ENCODE assay signal across 8 cellular contexts in the genomic region with DNA sequence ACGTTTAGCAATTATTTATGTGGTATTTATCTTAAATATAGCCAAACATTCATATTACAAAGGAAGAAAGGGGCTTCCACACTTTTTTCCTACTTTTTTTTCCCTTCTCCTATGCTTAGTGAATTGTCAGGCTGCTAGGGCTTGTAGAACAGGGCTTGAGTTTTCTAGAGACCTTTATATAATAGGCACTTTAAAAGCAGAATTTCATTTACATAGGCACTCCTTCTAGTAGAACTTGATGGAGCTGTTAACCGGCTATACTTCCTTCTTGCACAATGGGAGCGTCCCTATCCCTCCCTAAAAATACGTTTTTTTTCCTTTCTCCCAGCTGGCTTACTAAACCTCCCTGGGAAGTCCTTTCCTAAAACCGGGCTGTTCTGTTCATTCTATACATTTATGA. TPM values are rescaled to one million over a fixed set of nuclear protein-coding genes. Genes with fewer than 3 reads are reported as not detected.
A peak's percentile ranks its signal among the peaks of the same experiment; 100 is the strongest.
DNase-seq lines count a peak whose midpoint lies in the region; ATAC-seq and TF ChIP-seq lines count a peak whose summit lies in the region.

No MANE protein-coding gene starts in this region.

- peak overlapping the region; percentile 79 for H3K4me3 Mint-ChIP-seq in activated naive CD4-positive, alpha-beta T cell treated with anti-CD3 and anti-CD28 coated beads for 36 hours
- peak overlapping the region; percentile 86 for H3K4me3 Mint-ChIP-seq in activated naive CD8-positive, alpha-beta T cell treated with anti-CD3 and anti-CD28 coated beads for 36 hours

- ATAC-seq in left colon = peak; percentile 62

- H3K27me3 Mint-ChIP-seq in activated naive CD4-positive, alpha-beta T cell treated with anti-CD3 and anti-CD28 coated beads for 36 hours (ENCODE audit: low read depth) = no peaks in the 10 kb centered on the region
- H3K27me3 Mint-ChIP-seq in activated naive CD8-positive, alpha-beta T cell treated with anti-CD3 and anti-CD28 coated beads for 36 hours = no peaks in the 10 kb centered on the region

- H3K9me3 ChIP-seq in thyroid gland = no peaks in the 10 kb centered on the region

- no peak for TF ChIP-seq CTCF in thyroid gland (IDR thresholded peaks at IDR 0.05)

- H3K36me3 ChIP-seq in thyroid gland = no peaks in the 10 kb centered on the region

- intact Hi-C loops in activated naive CD4-positive, alpha-beta T cell treated with anti-CD3 and anti-CD28 coated beads for 36 hours (cut with micrococcal nuclease) = loop anchor here (1.0 to 5.0 kb wide), 15 partner anchors 62 to 912 kb away; a partner anchor contains a TSS
- intact Hi-C loops in left colon (cut with DNase I, micrococcal nuclease) (loop anchor here in 1 of 2 donors (5.0 to 10.0 kb wide), 4 partner anchors 89 to 917 kb away; no protein-coding TSS in a partner anchor), thyroid gland (cut with DNase I) (loop anchor here (10.0 kb wide), 2 partner anchors 87 to 127 kb away; no protein-coding TSS in a partner anchor)

- WGBS in thyroid gland, 2 donors = 17 to 23% methylated on average over 5 of the region's 5 CpGs

- peaks cover 33% of the 10 kb centered on the region in 2 donors for H3K4me1 ChIP-seq in thyroid gland

- DNase-seq in activated naive CD4-positive, alpha-beta T cell treated with anti-CD3 and anti-CD28 coated beads for 36 hours = no peak
- no peak for DNase-seq in activated naive CD4-positive, alpha-beta T cell treated with Interleukin-2 at 50 U/mL for 16 hours
- no peak for DNase-seq in activated naive CD8-positive, alpha-beta T cell treated with anti-CD3 and anti-CD28 coated beads for 36 hours
- DNase-seq in left colon = no peak
- DNase-seq in thyroid gland = no peak
- no peak for DNase-seq in SW 1271 (lab: John Stamatoyannopoulos, UW)
- no peak for DNase-seq in G401 (ENCODE audit: low spot score)
- no peak for DNase-seq in inferior parietal cortex (ENCODE audit: extremely low spot score)

- H3K27me3 ChIP-seq in thyroid gland = no peaks in the 10 kb centered on the region

- peak overlapping the region in 2 of 3 donors; percentile 86 to 93 for H3K4me3 ChIP-seq in thyroid gland (replicated peaks in 1 of 3)

- H3K36me3 Mint-ChIP-seq in activated naive CD4-positive, alpha-beta T cell treated with anti-CD3 and anti-CD28 coated beads for 36 hours (ENCODE audit: low read depth) = peaks cover 21% of the 10 kb centered on the region
- peaks cover 22% of the 10 kb centered on the region for H3K36me3 Mint-ChIP-seq in activated naive CD8-positive, alpha-beta T cell treated with anti-CD3 and anti-CD28 coated beads for 36 hours

- TF ChIP-seq POLR2A in thyroid gland (IDR thresholded peaks at IDR 0.05) = no peak

- in situ Hi-C loops in G401 (cut with HindIII; ENCODE audit: low sequenced_read_pairs) = no loop called here

- H3K27ac ChIP-seq in thyroid gland = peak overlapping the region in 2 of 3 donors; percentile 97 to 99

- peaks cover 38% of the 10 kb centered on the region for H3K4me1 Mint-ChIP-seq in activated naive CD4-positive, alpha-beta T cell treated with anti-CD3 and anti-CD28 coated beads for 36 hours (ENCODE audit: low read depth)
- peaks cover 37% of the 10 kb centered on the region for H3K4me1 Mint-ChIP-seq in activated naive CD8-positive, alpha-beta T cell treated with anti-CD3 and anti-CD28 coated beads for 36 hours

- no peaks in the 10 kb centered on the region for H3K9me3 Mint-ChIP-seq in activated naive CD4-positive, alpha-beta T cell treated with anti-CD3 and anti-CD28 coated beads for 36 hours
- H3K9me3 Mint-ChIP-seq in activated naive CD8-positive, alpha-beta T cell treated with anti-CD3 and anti-CD28 coated beads for 36 hours = no peaks in the 10 kb centered on the region

- peak overlapping the region; percentile 57 for H3K27ac Mint-ChIP-seq in activated naive CD4-positive, alpha-beta T cell treated with anti-CD3 and anti-CD28 coated beads for 36 hours
- peak overlapping the region; percentile 89 for H3K27ac Mint-ChIP-seq in activated naive CD8-positive, alpha-beta T cell treated with anti-CD3 and anti-CD28 coated beads for 36 hours

- CTCF ChIA-PET in activated naive CD4-positive, alpha-beta T cell treated with anti-CD3 and anti-CD28 coated beads for 36 hours (lab: Charles Lee) = interaction anchor here (0.6 to 2.2 kb wide), 23 partner anchors 9 to 1900 kb away, joined by 3 to 15 read pairs (median 4); no protein-coding TSS in a partner anchor

RNA-seq across cellular contexts. Expression of a gene that starts 1.1 kb away (rescaled TPM):
- total RNA-seq in activated naive CD4-positive, alpha-beta T cell treated with anti-CD3 and anti-CD28 coated beads for 36 hours = 10 to 100 TPM; 15.5 to 15.8 TPM
- total RNA-seq in activated naive CD8-positive, alpha-beta T cell treated with anti-CD3 and anti-CD28 coated beads for 36 hours = 10 to 100 TPM; 17.7 to 18.1 TPM
- 10 to 100 TPM; 26.0 to 32.8 TPM for total RNA-seq in left colon
- total RNA-seq in thyroid gland = 10 to 100 TPM; 24.5 to 38.7 (median 29.0) TPM
- 3.6 and 11.9 TPM in 2 replicates for total RNA-seq in G401 (2014; rRNA removed; shearing (Covaris generic))

RNA-seq across cellular contexts. Expression of a gene that starts 17.3 kb away (rescaled TPM):
- not detected for total RNA-seq in activated naive CD4-positive, alpha-beta T cell treated with anti-CD3 and anti-CD28 coated beads for 36 hours
- under 1 TPM; 0.26 to 0.37 TPM for total RNA-seq in activated naive CD8-positive, alpha-beta T cell treated with anti-CD3 and anti-CD28 coated beads for 36 hours
- under 1 TPM; 0.55 to 0.92 TPM for total RNA-seq in left colon
- total RNA-seq in thyroid gland = 1 to 10 TPM; 1.0 to 5.8 (median 2.6) TPM
- total RNA-seq in G401 (2014; rRNA removed; shearing (Covaris generic)) = 0.92 TPM in 1 of 2 replicates, not detected in the other
